In genomic region chr9:72533322-72533721, GRCh38 we compare ENCODE assay signal across 19 cellular contexts. TPM values are rescaled to one million over a fixed set of nuclear protein-coding genes. Genes with fewer than 3 reads are reported as not detected.
A peak's percentile ranks its signal among the peaks of the same experiment; 100 is the strongest.
DNase-seq lines count a peak whose midpoint lies in the region; ATAC-seq and TF ChIP-seq lines count a peak whose summit lies in the region.
"Had no signal": no experiment of that assay in that cellular context is flagged by ENCODE, and none has a peak within 500 bp of the region (broad histone marks: within the 10 kb centered on the region; RNA-seq: fewer than 3 reads in every experiment).

No MANE protein-coding gene starts in this region.

- H3K4me3 ChIP-seq in PC-9 (no peak overlapping the region), hepatocyte (no peak overlapping the region)
- H3K4me3 ChIP-seq: suprapubic skin had no signal

- CTCF ChIA-PET in PC-9 (lab: Charles Lee), result interaction anchor here (0.6 to 1.0 kb wide), 2 partner anchors 220 to 635 kb away, joined by 3 to 4 read pairs; no protein-coding TSS in a partner anchor

- peak; percentile 27 for DNase-seq in EH (ENCODE audit: low read depth)
- DNase-seq in PC-9, result peak in 1 of 2 experiments; percentile 67
- DNase-seq in hepatocyte (ENCODE audit: low spot score), result peak; percentile 57
- peak; percentile 87 for DNase-seq in renal cortical epithelial cell (ENCODE audit: low read depth)
- DNase-seq in SKM-1 treated with dmso at 0.1 percent for 144 hours (lab: John Stamatoyannopoulos, UW; ENCODE audit: unreplicated experiment), result no peak
- no peak for DNase-seq in DMS79 treated with DMSO at 0.1 percent for 48 hours (lab: John Stamatoyannopoulos, UW)
- DNase-seq: activated CD4-positive, CD25-positive, alpha-beta regulatory T cell treated with anti-CD3 and anti-CD28 coated beads, Interleukin-2, amount 50 U/mL, for 72 hours; activated gamma-delta T cell; C1 segment of cervical spinal cord; immature natural killer cell; NCI-H1105 treated with DMSO at 0.1 percent for 48 hours; NCI-H2171 treated with DMSO at 0.1 percent for 48 hours; nucleus accumbens; Right ventricle myocardium superior; stimulated activated CD4-positive, alpha-beta T cell treated with anti-CD3 and anti-CD28 coated beads, Interleukin-4, amount 100 ng/mL, for 1 hour had no signal

- BruUV-seq in PC-9 (replicated peaks; lab: Mats Ljungman, UMichigan), result no TSS peak

- no peaks in the 10 kb centered on the region for H3K27me3 ChIP-seq in PC-9 (ENCODE audit: insufficient read depth, low read depth)
- no peaks in the 10 kb centered on the region for H3K27me3 ChIP-seq in hepatocyte
- H3K27me3 ChIP-seq: suprapubic skin had no signal

- peaks cover 8% of the 10 kb centered on the region for H3F3A ChIP-seq in PC-9 (ENCODE audit: insufficient read depth, low read depth)

- H3K27ac ChIP-seq in PC-9 (peak overlapping the region; percentile 39), hepatocyte (peak overlapping the region; percentile 76)
- H3K27ac ChIP-seq: KMS-11, suprapubic skin had no signal

- H2AFZ ChIP-seq in PC-9, result 0 out of 2 replicates have a peak overlapping the region, but pooled peaks have one; percentile 35
- H2AFZ ChIP-seq in hepatocyte, result no peak overlapping the region

- H3K36me3 ChIP-seq in PC-9 (ENCODE audit: low read depth) (no peaks in the 10 kb centered on the region), hepatocyte (replicated peaks; ENCODE audit: insufficient read depth, low read depth) (no peaks in the 10 kb centered on the region)
- H3K36me3 ChIP-seq: suprapubic skin had no signal

- TF ChIP-seq CTCF in PC-9 (conservative IDR thresholded peaks at IDR 0.05) (no peak), hepatocyte (IDR thresholded peaks at IDR 0.05; ENCODE audit: poor library complexity) (no peak)

- ATAC-seq in esophagus mucosa (no peak), HG02759 (IDR thresholded peaks at IDR 0.05; ENCODE audit: unreplicated experiment) (no peak)

- no peaks in the 10 kb centered on the region for H3K79me2 ChIP-seq in PC-9 (ENCODE audit: low read depth)
- H3K79me2 ChIP-seq in hepatocyte, result no peaks in the 10 kb centered on the region

- H3K4me2 ChIP-seq in PC-9 (peak overlapping the region; percentile 20; the same call in 1 of the 2 replicates), hepatocyte (no peak overlapping the region)
- H3K4me2 ChIP-seq: KMS-11 had no signal

- POLR2A ChIA-PET in PC-9 (lab: Charles Lee; ENCODE audit: unreplicated experiment), result interaction anchor here (0.5 to 0.7 kb wide), 4 partner anchors 12 to 485 kb away, joined by 3 to 6 read pairs (median 5); partner anchors contain the start of gene ZFAND5

- H3K9me3 ChIP-seq in PC-9 (ENCODE audit: insufficient read depth, low read depth) (peaks cover 9% of the 10 kb centered on the region; the same call in 1 of the 2 replicates), hepatocyte (ENCODE audit: low read depth) (no peaks in the 10 kb centered on the region)

- H4K20me1 ChIP-seq in PC-9 (ENCODE audit: insufficient read depth) (no peaks in the 10 kb centered on the region), hepatocyte (ENCODE audit: insufficient read depth, poor library complexity, severe bottlenecking) (no peaks in the 10 kb centered on the region)

- peaks cover 37% of the 10 kb centered on the region for H3K4me1 ChIP-seq in PC-9 (replicated peaks; ENCODE audit: insufficient read depth)
- peaks cover 6% of the 10 kb centered on the region for H3K4me1 ChIP-seq in hepatocyte (ENCODE audit: insufficient read depth)
- H3K4me1 ChIP-seq: suprapubic skin had no signal

- intact Hi-C loops in PC-9 (cut with micrococcal nuclease; ENCODE audit: unreplicated experiment), result no loop called here

- 74% methylated on average over 1 of the region's 1 CpG for WGBS in hepatocyte (ENCODE audit: low lambda C conversion rate, missing lambda C conversion rate)

- H3K9me2 ChIP-seq in PC-9 (ENCODE audit: insufficient read depth), result no peaks in the 10 kb centered on the region; the same call in 1 of the 2 replicates
- H3K9me2 ChIP-seq in hepatocyte (replicated peaks; ENCODE audit: insufficient read depth), result no peaks in the 10 kb centered on the region

RNA-seq across cellular contexts. Expression of gene TMC1, which starts 11.9 kb away (rescaled TPM):
- total RNA-seq in PC-9 (2021) (5.5 and 9.0 TPM in 2 replicates), hepatocyte (0.20 TPM in 1 of 2 replicates, not detected in the other), renal cortical epithelial cell (0.15 TPM in 1 of 2 replicates, not detected in the other), esophagus mucosa (3.3 TPM)
- 0.23 TPM in 1 of 2 replicates, not detected in the other for polyA plus RNA-seq in hepatocyte
- total RNA-seq: Right ventricle myocardium superior, suprapubic skin had no signal
- polyA plus RNA-seq: immature natural killer cell had no signal

Comparison
In these comparisons a context has a peak if more than half of its experiments do, and no peak if none do; other contexts are left out.
1. DNase-seq: peak in EH (single experiment), hepatocyte (single experiment) and renal cortical epithelial cell (single experiment); none in SKM-1 treated with dmso at 0.1 percent for 144 hours (single experiment) and DMS79 treated with DMSO at 0.1 percent for 48 hours (single experiment).